20 cellular contexts compared by ENCODE assay signal in the genomic region with DNA sequence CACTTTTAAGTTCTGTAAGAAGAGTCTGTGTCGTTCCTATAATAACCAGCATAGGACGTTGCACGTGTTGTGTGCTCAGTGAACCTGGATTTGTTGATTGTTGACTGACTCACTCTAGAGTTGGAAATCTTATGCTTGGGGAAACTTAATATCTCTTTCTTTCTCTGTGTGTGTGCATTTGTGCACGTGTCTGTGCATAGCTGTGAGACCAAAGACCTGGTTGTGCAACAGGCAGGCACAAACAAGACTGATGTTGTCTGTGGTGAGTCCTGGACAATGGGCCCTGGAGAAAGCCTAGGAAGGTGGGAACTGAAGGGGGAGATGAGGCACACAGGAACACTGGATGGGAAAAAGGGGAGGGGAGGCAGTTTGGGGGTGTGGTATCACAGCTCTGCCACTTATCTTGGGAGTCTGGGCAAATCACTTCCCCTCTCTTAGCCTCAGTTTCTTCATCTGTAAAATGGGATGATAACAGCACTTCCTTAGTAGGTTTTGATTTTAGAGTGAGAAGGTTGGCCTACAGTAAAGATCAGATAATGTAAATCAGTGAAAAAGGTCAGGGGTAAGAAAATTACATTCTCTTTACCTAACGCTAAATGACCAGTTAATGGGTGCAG. TPM values are rescaled to one million over a fixed set of nuclear protein-coding genes. Genes with fewer than 3 reads are reported as not detected.
DNase-seq lines count a peak whose midpoint lies in the region; ATAC-seq and TF ChIP-seq lines count a peak whose summit lies in the region.
"Had no signal": no experiment of that assay in that cellular context is flagged by ENCODE, and none has a peak within 500 bp of the region (broad histone marks: within the 10 kb centered on the region; RNA-seq: fewer than 3 reads in every experiment).

No MANE protein-coding gene starts in this region.

- no peaks in the 10 kb centered on the region for H3K27me3 ChIP-seq in OCI-LY3 (ENCODE audit: low read depth, low read length)

- peaks cover 89% of the 10 kb centered on the region for H4K20me1 ChIP-seq in OCI-LY3 (ENCODE audit: insufficient read depth, low read length)

- H3K9me3 Mint-ChIP-seq in chondrocyte (ENCODE audit: low read depth): no peaks in the 10 kb centered on the region
- H3K9me3 Mint-ChIP-seq in stimulated activated memory B cell treated with anti-CD40 and anti-IgM and Interleukin-4, amounts not matched to agents 10 μg/mL and 1 μg/mL and 100 μg/mL, for 72 hours: no peaks in the 10 kb centered on the region
- H3K9me3 Mint-ChIP-seq in activated CD8-positive, alpha-beta T cell treated with anti-CD3 and anti-CD28 coated beads for 36 hours: no peaks in the 10 kb centered on the region

- H3K79me2 ChIP-seq in OCI-LY3 (ENCODE audit: low read length): peaks cover 46% of the 10 kb centered on the region

- H3K9me3 ChIP-seq in HEK293 (ENCODE audit: control insufficient read depth, insufficient read depth, low read depth, low read length) (no peaks in the 10 kb centered on the region), OCI-LY3 (ENCODE audit: insufficient read depth, low read length) (no peaks in the 10 kb centered on the region)
- H3K9me3 ChIP-seq: SK-N-SH had no signal

- H3K27ac ChIP-seq in HEK293 (ENCODE audit: extremely low read depth, low read depth, low read length): no peak overlapping the region
- H3K27ac ChIP-seq in OCI-LY3 (ENCODE audit: low read length): peak overlapping the region; percentile 26
- H3K27ac ChIP-seq: C4-2B had no signal

- H3K4me3 ChIP-seq in HEK293 (ENCODE audit: low read depth, low read length) (no peak overlapping the region), OCI-LY3 (ENCODE audit: low read length) (no peak overlapping the region)

- DNase-seq in chondrocyte (ENCODE audit: low spot score) (peak; percentile 13), D341Med (ENCODE audit: low spot score) (no peak), 8988T (no peak)
- DNase-seq in activated CD8-positive, alpha-beta T cell treated with anti-CD3 and anti-CD28 coated beads for 36 hours: no peak
- DNase-seq: ACHN, DMS79, Karpas-422, MM.1S, NCI-H1092 treated with DMSO at 0.1 percent for 48 hours, NCI-H146, NCI-H2081, NCI-H2171 treated with DMSO at 0.1 percent for 48 hours, NCI-H446 treated with DMSO at 0.1 percent for 48 hours, NCI-H69, SHP77 treated with DMSO at 0.1 percent for 48 hours, SK-N-SH had no signal

- H3K4me1 ChIP-seq in HEK293 (ENCODE audit: control insufficient read depth, insufficient read depth, low read length): no peaks in the 10 kb centered on the region
- H3K4me1 ChIP-seq in OCI-LY3 (ENCODE audit: low read length): peaks cover 83% of the 10 kb centered on the region

- no peak overlapping the region for H3K27ac Mint-ChIP-seq in chondrocyte (ENCODE audit: unreplicated experiment)
- H3K27ac Mint-ChIP-seq in stimulated activated memory B cell treated with anti-CD40 and anti-IgM and Interleukin-4, amounts not matched to agents 10 μg/mL and 1 μg/mL and 100 μg/mL, for 72 hours: peak overlapping the region; percentile 23
- H3K27ac Mint-ChIP-seq in activated CD8-positive, alpha-beta T cell treated with anti-CD3 and anti-CD28 coated beads for 36 hours: no peak overlapping the region

- ATAC-seq in stimulated activated memory B cell treated with anti-CD40 and anti-IgM and Interleukin-4, amounts not matched to agents 10 μg/mL and 1 μg/mL and 100 μg/mL, for 72 hours: no peak
- no peak for ATAC-seq in activated CD8-positive, alpha-beta T cell treated with anti-CD3 and anti-CD28 coated beads for 36 hours

- peaks cover 3% of the 10 kb centered on the region for H3K36me3 Mint-ChIP-seq in chondrocyte (ENCODE audit: low read depth)
- peaks cover 66% of the 10 kb centered on the region for H3K36me3 Mint-ChIP-seq in stimulated activated memory B cell treated with anti-CD40 and anti-IgM and Interleukin-4, amounts not matched to agents 10 μg/mL and 1 μg/mL and 100 μg/mL, for 72 hours
- H3K36me3 Mint-ChIP-seq in activated CD8-positive, alpha-beta T cell treated with anti-CD3 and anti-CD28 coated beads for 36 hours (ENCODE audit: low read depth): no peaks in the 10 kb centered on the region

- POLR2A ChIA-PET in HEK293 (lab: Yijun Ruan, JAX): no interaction called here
- POLR2A ChIA-PET in activated CD8-positive, alpha-beta T cell treated with anti-CD3 and anti-CD28 coated beads for 36 hours (lab: Charles Lee): no interaction called here

- CTCF ChIA-PET in HEK293 (lab: Yijun Ruan, JAX): interaction anchor here (0.7 to 1.8 kb wide), 2 partner anchors 48 to 510 kb away, joined by 3 to 4 read pairs; no protein-coding TSS in a partner anchor
- CTCF ChIA-PET in activated CD8-positive, alpha-beta T cell treated with anti-CD3 and anti-CD28 coated beads for 36 hours (lab: Charles Lee): no interaction called here

- H3K4me1 Mint-ChIP-seq in chondrocyte (ENCODE audit: low read depth): peaks cover 12% of the 10 kb centered on the region
- peaks cover 93% of the 10 kb centered on the region for H3K4me1 Mint-ChIP-seq in stimulated activated memory B cell treated with anti-CD40 and anti-IgM and Interleukin-4, amounts not matched to agents 10 μg/mL and 1 μg/mL and 100 μg/mL, for 72 hours
- no peaks in the 10 kb centered on the region for H3K4me1 Mint-ChIP-seq in activated CD8-positive, alpha-beta T cell treated with anti-CD3 and anti-CD28 coated beads for 36 hours (ENCODE audit: low read depth)

- H3K36me3 ChIP-seq in HEK293 (ENCODE audit: control insufficient read depth in 2 of 2, insufficient read depth in 1 of 2, low read length in 2 of 2) (no peaks in the 10 kb centered on the region), OCI-LY3 (replicated peaks; ENCODE audit: low read depth, low read length) (peaks cover 71% of the 10 kb centered on the region)

- H3K4me2 ChIP-seq in OCI-LY3 (ENCODE audit: low read length): no peak overlapping the region
- H3K4me2 ChIP-seq: SK-N-SH had no signal

- H3K27me3 Mint-ChIP-seq in chondrocyte (ENCODE audit: low read depth): peaks cover 61% of the 10 kb centered on the region
- no peaks in the 10 kb centered on the region for H3K27me3 Mint-ChIP-seq in stimulated activated memory B cell treated with anti-CD40 and anti-IgM and Interleukin-4, amounts not matched to agents 10 μg/mL and 1 μg/mL and 100 μg/mL, for 72 hours
- peaks cover 11% of the 10 kb centered on the region for H3K27me3 Mint-ChIP-seq in activated CD8-positive, alpha-beta T cell treated with anti-CD3 and anti-CD28 coated beads for 36 hours

- H3K9ac ChIP-seq in OCI-LY3 (ENCODE audit: low read length): no peak overlapping the region
- H3K9ac ChIP-seq: SK-N-SH had no signal

- no peak overlapping the region for H3K4me3 Mint-ChIP-seq in chondrocyte (ENCODE audit: unreplicated experiment)
- H3K4me3 Mint-ChIP-seq in stimulated activated memory B cell treated with anti-CD40 and anti-IgM and Interleukin-4, amounts not matched to agents 10 μg/mL and 1 μg/mL and 100 μg/mL, for 72 hours: no peak overlapping the region
- H3K4me3 Mint-ChIP-seq in activated CD8-positive, alpha-beta T cell treated with anti-CD3 and anti-CD28 coated beads for 36 hours: no peak overlapping the region

- intact Hi-C loops in activated CD8-positive, alpha-beta T cell treated with anti-CD3 and anti-CD28 coated beads for 36 hours (cut with micrococcal nuclease): no loop called here

- no peak overlapping the region for H2AFZ ChIP-seq in OCI-LY3 (ENCODE audit: low read depth, low read length)

- TF ChIP-seq CTCF in HEK293 (tag by site-specific recombination; IDR thresholded peaks at IDR 0.05) (no peak), OCI-LY3 (IDR thresholded peaks at IDR 0.05; ENCODE audit: low read depth, low read length) (no peak), chondrocyte (IDR thresholded peaks at IDR 0.05) (no peak)
- TF ChIP-seq CTCF in activated CD8-positive, alpha-beta T cell treated with anti-CD3 and anti-CD28 coated beads for 36 hours (IDR thresholded peaks at IDR 0.05): no peak

TF ChIP-seq in HEK293, 187 proteins besides CTCF, POLR2A, EP300 and RAD21:
- TF ChIP-seq SCRT2 (tag by site-specific recombination; IDR thresholded peaks at IDR 0.05): 0 out of 2 replicates have a peak, but pooled peaks have one; percentile 16
- TF ChIP-seq ZNF274 (IDR thresholded peaks at IDR 0.05; ENCODE audit: low read length): no peak
- TF ChIP-seq ZNF274 (tag by site-specific recombination; IDR thresholded peaks at IDR 0.05; ENCODE audit: borderline replicate concordance): no peak
- TF ChIP-seq, protein P1, sequence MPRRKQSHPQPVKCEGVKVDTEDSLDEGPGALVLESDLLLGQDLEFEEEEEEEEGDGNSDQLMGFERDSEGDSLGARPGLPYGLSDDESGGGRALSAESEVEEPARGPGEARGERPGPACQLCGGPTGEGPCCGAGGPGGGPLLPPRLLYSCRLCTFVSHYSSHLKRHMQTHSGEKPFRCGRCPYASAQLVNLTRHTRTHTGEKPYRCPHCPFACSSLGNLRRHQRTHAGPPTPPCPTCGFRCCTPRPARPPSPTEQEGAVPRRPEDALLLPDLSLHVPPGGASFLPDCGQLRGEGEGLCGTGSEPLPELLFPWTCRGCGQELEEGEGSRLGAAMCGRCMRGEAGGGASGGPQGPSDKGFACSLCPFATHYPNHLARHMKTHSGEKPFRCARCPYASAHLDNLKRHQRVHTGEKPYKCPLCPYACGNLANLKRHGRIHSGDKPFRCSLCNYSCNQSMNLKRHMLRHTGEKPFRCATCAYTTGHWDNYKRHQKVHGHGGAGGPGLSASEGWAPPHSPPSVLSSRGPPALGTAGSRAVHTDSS (tag by site-specific recombination; IDR thresholded peaks at IDR 0.05): no peak
- no peak for TF ChIP-seq ZNF510 (tag by site-specific recombination; IDR thresholded peaks at IDR 0.05; ENCODE audit: insufficient replicate concordance)

RNA-seq across cellular contexts. Expression of gene CD40, which starts 8.4 kb away (rescaled TPM):
- 2.4 to 2.5 TPM in 2 of 3 replicates, not detected in the other for total RNA-seq in chondrocyte
- total RNA-seq in activated CD8-positive, alpha-beta T cell treated with anti-CD3 and anti-CD28 coated beads for 36 hours: 1 to 10 TPM; 3.3 to 3.5 TPM

RNA-seq across cellular contexts. Expression of gene NCOA5, which starts 36.8 kb away (rescaled TPM):
- total RNA-seq in chondrocyte: 25.1 to 27.3 TPM (median 26.2 TPM) in 3 replicates
- 10 to 100 TPM; 13.1 to 16.8 TPM for total RNA-seq in activated CD8-positive, alpha-beta T cell treated with anti-CD3 and anti-CD28 coated beads for 36 hours
